17 cellular contexts compared by ENCODE assay signal in genomic region chr3:129100274-129100673, GRCh38. TPM values are rescaled to one million over a fixed set of nuclear protein-coding genes. Genes with fewer than 3 reads are reported as not detected.
"Had no signal": no experiment of that assay in that cellular context is flagged by ENCODE, and none has a peak within 500 bp of the region (broad histone marks: within the 10 kb centered on the region; RNA-seq: fewer than 3 reads in every experiment).

No MANE protein-coding gene starts in this region.

- H3K27ac Mint-ChIP-seq: endodermal cell had no signal

- ATAC-seq: activated CD4-positive, CD25-positive, alpha-beta regulatory T cell treated with anti-CD3 and anti-CD28 coated beads, Interleukin-2, amount 50 U/mL, for 24 hours; left lobe of liver; pancreas had no signal

- DNase-seq: activated CD8-positive, alpha-beta memory T cell treated with anti-CD3 and anti-CD28 coated beads, Interleukin-2, amount 50 U/mL, for 48 hours; dorsolateral prefrontal cortex; endodermal cell; head of caudate nucleus; midbrain; stimulated activated CD4-positive, alpha-beta T cell treated with anti-CD3 and anti-CD28 coated beads, Interleukin-1b, Interleukin-23, amount 100 ng/mL, for 48 hours; T1000; tibial artery had no signal

- H3K9me3 Mint-ChIP-seq: endodermal cell had no signal

- H3K4me3 Mint-ChIP-seq: endodermal cell had no signal

RNA-seq across cellular contexts. Expression of gene GP9, which starts 39.7 kb away (rescaled TPM):
- total RNA-seq: cardiac muscle cell, endodermal cell, epithelial cell of proximal tubule, frontal cortex, lung microvascular endothelial cell, myocyte, pancreas, subcutaneous adipose tissue had no signal
